ENCODE assay signal across 15 cellular contexts in genomic region chr17:77693776-77694175, GRCh38.
DNase-seq lines count a peak whose midpoint lies in the region; ATAC-seq and TF ChIP-seq lines count a peak whose summit lies in the region.
"Had no signal": no experiment of that assay in that cellular context is flagged by ENCODE, and none has a peak within 500 bp of the region (broad histone marks: within the 10 kb centered on the region; RNA-seq: fewer than 3 reads in every experiment).

No MANE protein-coding gene starts in this region.

- no peak for ATAC-seq in Right ventricle myocardium superior (ENCODE audit: poor library complexity)
- ATAC-seq in left lobe of liver: no peak
- ATAC-seq: A549, GM12878 had no signal

- H3K27me3 Mint-ChIP-seq in progenitor cell of endocrine pancreas: peaks cover 76% of the 10 kb centered on the region

- POLR2A ChIA-PET in GM10248 (lab: Yijun Ruan, JAX): no interaction called here

- TF ChIP-seq CTCF in GM10248 (IDR thresholded peaks at IDR 0.05; ENCODE audit: control extremely low read depth, extremely low read depth, low read depth, missing control alignments) (no peak), progenitor cell of endocrine pancreas (IDR thresholded peaks at IDR 0.05; ENCODE audit: unreplicated experiment) (no peak)

- H3K36me3 Mint-ChIP-seq in progenitor cell of endocrine pancreas (ENCODE audit: insufficient read depth): no peaks in the 10 kb centered on the region

- H3K9me3 Mint-ChIP-seq in progenitor cell of endocrine pancreas (ENCODE audit: low read depth): no peaks in the 10 kb centered on the region

- no peak overlapping the region for H3K4me3 Mint-ChIP-seq in progenitor cell of endocrine pancreas (ENCODE audit: low read depth)

- DNase-seq in cardiac septum (ENCODE audit: low spot score) (peak; percentile 26), Right ventricle myocardium superior (no peak), left lobe of liver (ENCODE audit: low spot score) (peak; percentile 3), ureter (ENCODE audit: low spot score) (peak; percentile 32), GM10248 (ENCODE audit: extremely low spot score) (no peak), NCI-H446 treated with DMSO at 0.1 percent for 48 hours (lab: John Stamatoyannopoulos, UW) (no peak), progenitor cell of endocrine pancreas (ENCODE audit: low spot score, unreplicated experiment) (no peak)
- DNase-seq in activated CD8-positive, alpha-beta memory T cell treated with anti-CD3 and anti-CD28 coated beads, Interleukin-2, amount 50 U/mL, for 48 hours: peak; percentile 28
- DNase-seq: DND-41, MG63, NCI-H1092, NCI-H2081 treated with DMSO at 0.1 percent for 48 hours, NCI-H510A treated with DMSO at 0.1 percent for 48 hours had no signal

- intact Hi-C loops in cardiac septum (cut with DNase I) (no loop called here), Right ventricle myocardium superior (cut with DNase I) (no loop called here)

- peaks cover 4% of the 10 kb centered on the region for H3K4me1 Mint-ChIP-seq in progenitor cell of endocrine pancreas (ENCODE audit: low read depth)

- CTCF ChIA-PET in GM10248 (lab: Yijun Ruan, JAX): no interaction called here

- H3K27ac Mint-ChIP-seq in progenitor cell of endocrine pancreas: no peak overlapping the region

Comparison
In these comparisons a context has a peak if more than half of its experiments do, and no peak if none do; other contexts are left out.
1. DNase-seq: peak in cardiac septum (single experiment), activated CD8-positive, alpha-beta memory T cell treated with anti-CD3 and anti-CD28 coated beads, Interleukin-2, amount 50 U/mL, for 48 hours (single experiment), left lobe of liver (single experiment) and ureter (single experiment); none in Right ventricle myocardium superior (single experiment), GM10248 (single experiment), NCI-H446 treated with DMSO at 0.1 percent for 48 hours (single experiment) and progenitor cell of endocrine pancreas (single experiment).